7 cellular contexts compared by ENCODE assay signal in genomic region chr1:115089443-115090340, GRCh38. TPM values are rescaled to one million over a fixed set of nuclear protein-coding genes. Genes with fewer than 3 reads are reported as not detected.
DNase-seq lines count a peak whose midpoint lies in the region; ATAC-seq, FAIRE-seq and TF ChIP-seq lines count a peak whose summit lies in the region.

Gene TSPAN2 (minus strand): TSS chr1:115089503. CDS start chr1:115089432, 71 bp downstream.

- POLR2A ChIA-PET in HEK293T (lab: Yijun Ruan, JAX), result interaction anchor here (0.6 to 1.2 kb wide), 4 partner anchors 9 to 530 kb away, joined by 3 read pairs; no protein-coding TSS in a partner anchor
- POLR2A ChIA-PET in K562 (lab: Yijun Ruan, JAX), result interaction anchor here (0.5 to 0.6 kb wide), 2 partner anchors 236 to 432 kb away, joined by 3 read pairs; no protein-coding TSS in a partner anchor

- DNase-seq in HEK293T (ENCODE audit: extremely low spot score) (peak; percentile 78), T-helper 17 cell (peak; percentile 51 to 73 (median 68)), K562 (ENCODE audit: extremely low read depth in 1 of 4, low spot score in 3 of 4) (peak; percentile 8 to 74 (median 57)), iPS-NIHi7 (ENCODE audit: extremely low spot score) (peak; percentile 89), smooth muscle cell (lab: John Stamatoyannopoulos, UW; ENCODE audit: unreplicated experiment) (no peak), SKM-1 treated with dmso at 0.1 percent for 144 hours (lab: John Stamatoyannopoulos, UW; ENCODE audit: unreplicated experiment) (no peak)

- H3K27ac ChIP-seq in K562 (ENCODE audit: extremely low read depth, low read depth, low read length), result no peak within 1 kb of the TSS
- H3K27ac ChIP-seq in smooth muscle cell (ENCODE audit: low read depth), result peak within 1 kb of the TSS; percentile 77

- no peak for TF ChIP-seq CTCF in K562 (IDR thresholded peaks at IDR 0.05 in 2 of 3, conservative IDR thresholded peaks at IDR 0.05 in 1 of 3; ENCODE audit: insufficient read depth in 2 of 3, low read depth in 1 of 3, low read length in 3 of 3)
- TF ChIP-seq CTCF in smooth muscle cell (IDR thresholded peaks at IDR 0.05; ENCODE audit: borderline replicate concordance, insufficient read depth, poor library complexity, severe bottlenecking), result no peak

- ATAC-seq in T-helper 17 cell, result peak; percentile 81
- peak; percentile 76 for ATAC-seq in K562
- no peak for ATAC-seq in HG02678 (IDR thresholded peaks at IDR 0.05; ENCODE audit: unreplicated experiment)

- H3K27me3 Mint-ChIP-seq in T-helper 17 cell, result no peaks in the 10 kb centered on the region

- no peak for TF ChIP-seq RAD21 in K562 (CRISPR knock-in tag; conservative IDR thresholded peaks at IDR 0.05 in 1 of 2, IDR thresholded peaks at IDR 0.05 in 1 of 2)

- in situ Hi-C loops in K562 (cut with MboI), result no loop called here

- no peak for TF ChIP-seq EP300 in K562 (IDR thresholded peaks at IDR 0.05; ENCODE audit: low read length)

- no peak within 1 kb of the TSS for H3K9ac ChIP-seq in K562 (ENCODE audit: insufficient read depth in 1 of 2, low read depth in 2 of 2, low read length in 2 of 2)
- peak within 1 kb of the TSS; percentile 20 for H3K9ac ChIP-seq in smooth muscle cell (ENCODE audit: low read depth)

- H3K27me3 ChIP-seq in K562 (ENCODE audit: control insufficient read depth in 2 of 2, insufficient read depth in 2 of 2, low read length in 2 of 2) (peaks cover 7 to 20% of the 10 kb centered on the region in 2 experiments; a peak in 3 of 5 replicates), smooth muscle cell (ENCODE audit: low read depth) (no peaks in the 10 kb centered on the region)

- H3K4me1 ChIP-seq in K562 (replicated peaks in 1 of 2; ENCODE audit: control insufficient read depth in 2 of 2, insufficient read depth in 2 of 2, low read length in 2 of 2), result peaks cover 0 to 9% of the 10 kb centered on the region in 2 experiments; a peak in 2 of 5 replicates
- H3K4me1 ChIP-seq in smooth muscle cell (ENCODE audit: low read depth), result peaks cover 7% of the 10 kb centered on the region

- 18% methylated on average over 37 of the region's 66 CpGs for WGBS in K562 (ENCODE audit: insufficient coverage, low coverage, missing lambda C conversion rate)
- 4% methylated on average over 33 of the region's 66 CpGs for WGBS in smooth muscle cell (ENCODE audit: low lambda C conversion rate)

- H3K4me3 Mint-ChIP-seq in T-helper 17 cell, result peak within 1 kb of the TSS; percentile 87

- TF ChIP-seq POLR2A in K562 (conservative IDR thresholded peaks at IDR 0.05), result no peak

- H4K20me1 ChIP-seq in K562 (replicated peaks; ENCODE audit: control insufficient read depth, insufficient read depth, low read length) (no peaks in the 10 kb centered on the region), smooth muscle cell (ENCODE audit: low read depth) (no peaks in the 10 kb centered on the region)

- CTCF ChIA-PET in HEK293T (lab: Yijun Ruan, JAX), result interaction anchor here (0.6 to 1.6 kb wide), 2 partner anchors 9 to 19 kb away, joined by 4 read pairs; no protein-coding TSS in a partner anchor
- CTCF ChIA-PET in K562 (lab: Yijun Ruan, JAX; ENCODE audit: low intra/inter-chr PET ratio), result interaction anchor here (0.7 kb wide), 1 partner anchor 506 kb away, joined by 3 read pairs; no protein-coding TSS in a partner anchor

- no peaks in the 10 kb centered on the region for H3K9me3 ChIP-seq in T-helper 17 cell (ENCODE audit: control insufficient read depth, low read length, poor library complexity, severe bottlenecking)
- H3K9me3 ChIP-seq in K562 (replicated peaks; ENCODE audit: control insufficient read depth, insufficient read depth, low read depth, low read length), result no peaks in the 10 kb centered on the region
- H3K9me3 ChIP-seq in smooth muscle cell (replicated peaks; ENCODE audit: low read depth), result no peaks in the 10 kb centered on the region

- FAIRE-seq in K562 (lab: Jason Lieb, UNC), result no peak

- H3K36me3 Mint-ChIP-seq in T-helper 17 cell (ENCODE audit: low read depth), result no peaks in the 10 kb centered on the region

- H3K27ac Mint-ChIP-seq in T-helper 17 cell, result peak within 1 kb of the TSS; percentile 91

- H3K9me1 ChIP-seq in K562 (ENCODE audit: control insufficient read depth, insufficient read depth, low read length), result no peaks in the 10 kb centered on the region

- no peak within 1 kb of the TSS for H2AFZ ChIP-seq in K562 (ENCODE audit: low read depth, low read length)
- peak within 1 kb of the TSS; percentile 81 for H2AFZ ChIP-seq in smooth muscle cell (ENCODE audit: low read depth)

- no peak within 1 kb of the TSS for H3K4me2 ChIP-seq in K562 (ENCODE audit: insufficient read depth, low read length)
- peak within 1 kb of the TSS; percentile 97 for H3K4me2 ChIP-seq in smooth muscle cell

- H3K79me2 ChIP-seq in K562 (ENCODE audit: control insufficient read depth, insufficient read depth, low read length), result no peaks in the 10 kb centered on the region
- no peaks in the 10 kb centered on the region for H3K79me2 ChIP-seq in smooth muscle cell (ENCODE audit: low read depth)

- H3F3A ChIP-seq in smooth muscle cell (ENCODE audit: low read depth), result no peaks in the 10 kb centered on the region

- peaks cover 45% of the 10 kb centered on the region for H3K4me1 Mint-ChIP-seq in T-helper 17 cell

- BruUV-seq in K562 (replicated peaks; lab: Mats Ljungman, UMichigan), result no TSS peak

- H3K4me3 ChIP-seq in K562 (no peak within 1 kb of the TSS), smooth muscle cell (peak within 1 kb of the TSS; percentile 63)

- H3K36me3 ChIP-seq in K562 (ENCODE audit: control insufficient read depth, insufficient read depth, low read length) (no peaks in the 10 kb centered on the region), smooth muscle cell (ENCODE audit: low read depth) (no peaks in the 10 kb centered on the region)

- intact Hi-C loops in K562 (cut with micrococcal nuclease), result no loop called here

TF ChIP-seq in HEK293T, 16 proteins besides CTCF, POLR2A, EP300 and RAD21:
- TF ChIP-seq SUZ12 (IDR thresholded peaks at IDR 0.05), result no peak
- TF ChIP-seq L3MBTL2 (conservative IDR thresholded peaks at IDR 0.05), result peak; percentile 51
- no peak for TF ChIP-seq LEF1 (IDR thresholded peaks at IDR 0.05; ENCODE audit: borderline replicate concordance)

TF ChIP-seq in K562, 482 proteins besides CTCF, POLR2A, EP300 and RAD21:
- TF ChIP-seq SRF (CRISPR knock-in tag; IDR thresholded peaks at IDR 0.05) (0 out of 4 replicates have a peak, but pooled peaks of 1 of the 2 experiments have one; percentile 17), REST (CRISPR knock-in tag; IDR thresholded peaks at IDR 0.05; ENCODE audit: low read depth) (no peak), SAFB (IDR thresholded peaks at IDR 0.05; ENCODE audit: borderline replicate concordance, low read depth, low read length) (no peak)
TF ChIP-seq in K562: peak in this region for 1.

RNA-seq across cellular contexts. Expression of gene TSPAN2, which starts in this region (rescaled TPM):
- total RNA-seq in T-helper 17 cell (10 to 100 TPM in 1 of 2 donors, 1 to 10 TPM in 1; 9.2 to 14.2 TPM), K562 (2014; rRNA removed) (not detected in 2 replicates), K562 (2014; rRNA removed; fragmentation: Illumina TruSeq; extraction: Trizol) (not detected in 2 replicates), K562 (2015; rRNA removed; fragmentation: Illumina TruSeq; extraction: Trizol) (not detected in 2 replicates), K562 (2021) (not detected in 2 replicates), smooth muscle cell (10.9 and 17.4 TPM in 2 replicates)
- total RNA-seq in K562 (2011; cell fraction: chromatin; rRNA removed; ENCODE audit: low replicate concordance), result not detected in 2 replicates
- total RNA-seq in K562 (2011; cell fraction: nucleolus; rRNA removed), result not detected in 2 replicates
- not detected in 2 replicates for total RNA-seq in K562 (2011; cell fraction: nucleoplasm; rRNA removed)
- polyA plus RNA-seq in K562 (2011; rRNA removed) (not detected in 2 replicates), K562 (2014; fragmentation: Illumina TruSeq; extraction: Trizol) (not detected in 2 replicates), K562 (2014; fragmentation: Nextera tagmentation; extraction: Ambion mirVana) (not detected), K562 (2014; rRNA removed) (not detected in 2 replicates), smooth muscle cell (13.8 and 26.9 TPM in 2 replicates)
- polyA plus RNA-seq in K562 (2011; cell fraction: cytosol; rRNA removed), result not detected in 2 replicates
- polyA plus RNA-seq in K562 (2011; cell fraction: nucleus; rRNA removed), result not detected in 2 replicates
- polyA plus RNA-seq in K562 (2012), result not detected in 2 replicates
- not detected in 2 replicates for polyA minus RNA-seq in K562 (2011; rRNA and poly(A)+ RNA removed)
- not detected in 2 replicates for polyA minus RNA-seq in K562 (2011; cell fraction: cytosol; rRNA and poly(A)+ RNA removed)
- polyA minus RNA-seq in K562 (2011; cell fraction: nucleus; rRNA and poly(A)+ RNA removed), result not detected in 2 replicates

Comparison
In these comparisons a context has a peak if more than half of its experiments do, and no peak if none do; other contexts are left out.
1. RNA of gene TSPAN2 (total RNA-seq): 10.9 to 17.4 TPM in smooth muscle cell and 9.2 to 14.2 TPM in T-helper 17 cell; not detected in K562; every median in the first group is over 4 times any median in the second.
2. RNA of gene TSPAN2 (polyA plus RNA-seq): 13.8 to 26.9 TPM in smooth muscle cell; not detected in K562; every median in the first group is over 10 times any median in the second.
3. Peak in DNase-seq and ATAC-seq in K562; RNA of the gene not detected or under 1 TPM.
4. DNase-seq: peak in HEK293T (single experiment), T-helper 17 cell (3 of 3) and iPS-NIHi7 (single experiment); none in smooth muscle cell (single experiment) and SKM-1 treated with dmso at 0.1 percent for 144 hours (single experiment).